Comparison of ENCODE assay signal across 24 cellular contexts in the genomic region with DNA sequence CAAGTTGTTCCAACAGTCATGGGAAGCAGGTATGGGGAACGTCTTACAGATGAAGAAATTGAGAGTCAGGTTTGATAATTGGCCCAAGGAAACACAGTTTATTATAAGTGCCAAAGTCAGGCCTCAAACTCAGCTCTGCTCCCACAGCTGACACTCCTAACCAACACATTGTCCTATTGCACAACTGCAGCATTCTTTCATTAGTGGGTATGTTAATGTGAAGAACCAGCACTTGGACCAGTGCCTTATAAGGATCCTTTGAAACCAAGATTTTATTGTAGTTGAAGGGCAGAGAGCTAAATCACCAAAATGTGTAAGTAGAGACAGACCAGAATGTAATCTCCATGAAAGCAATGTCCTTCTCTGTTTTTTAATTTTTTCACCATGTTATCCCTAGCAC. TPM values are rescaled to one million over a fixed set of nuclear protein-coding genes. Genes with fewer than 3 reads are reported as not detected.
DNase-seq lines count a peak whose midpoint lies in the region; ATAC-seq and TF ChIP-seq lines count a peak whose summit lies in the region.
"Had no signal": no experiment of that assay in that cellular context is flagged by ENCODE, and none has a peak within 500 bp of the region (broad histone marks: within the 10 kb centered on the region; RNA-seq: fewer than 3 reads in every experiment).

No MANE protein-coding gene starts in this region.

- no peaks in the 10 kb centered on the region for H3K36me3 ChIP-seq in tibial nerve
- H3K36me3 ChIP-seq in CD4-positive, alpha-beta memory T cell (ENCODE audit: insufficient read depth, low read length): no peaks in the 10 kb centered on the region
- H3K36me3 ChIP-seq: heart right ventricle, upper lobe of left lung had no signal

- H3K27me3 ChIP-seq in tibial nerve: no peaks in the 10 kb centered on the region
- no peaks in the 10 kb centered on the region for H3K27me3 ChIP-seq in CD4-positive, alpha-beta memory T cell (ENCODE audit: insufficient read depth, low read length)
- H3K27me3 ChIP-seq: heart right ventricle, upper lobe of left lung had no signal

- no peak for ATAC-seq in HG02840 (IDR thresholded peaks at IDR 0.05; ENCODE audit: low FRiP score, unreplicated experiment)
- ATAC-seq: A549, heart right ventricle had no signal

- no peak for TF ChIP-seq EP300 in tibial nerve (IDR thresholded peaks at IDR 0.05)

- CTCF ChIA-PET in CD4-positive, alpha-beta memory T cell (lab: Charles Lee; ENCODE audit: partially characterized antibody): no interaction called here

- TF ChIP-seq CTCF in AG09309 (IDR thresholded peaks at IDR 0.05; ENCODE audit: control insufficient read depth, insufficient read depth, low read depth, low read length, missing control alignments) (no peak), choroid plexus epithelial cell (conservative IDR thresholded peaks at IDR 0.05; ENCODE audit: low read depth, low read length) (no peak), tibial nerve (IDR thresholded peaks at IDR 0.05) (no peak)

- peak; percentile 65 for DNase-seq in AG09309 (ENCODE audit: low read depth)
- peak; percentile 82 for DNase-seq in LHCN-M2 (ENCODE audit: low read depth)
- peak; percentile 36 for DNase-seq in choroid plexus epithelial cell (ENCODE audit: low read depth)
- DNase-seq in iris pigment epithelial cell (ENCODE audit: low read depth): peak; percentile 45
- no peak for DNase-seq in tibial nerve (ENCODE audit: low spot score in 2 of 2)
- no peak for DNase-seq in CD4-positive, alpha-beta memory T cell
- no peak for DNase-seq in substantia nigra (lab: John Stamatoyannopoulos, UW)
- DNase-seq: activated effector memory CD4-positive, alpha-beta T cell treated with anti-CD3 and anti-CD28 coated beads, Interleukin-2, amount 50 U/mL, for 16 hours; C1 segment of cervical spinal cord; cortex of kidney; endodermal cell; heart right ventricle; mesendoderm; naive B cell; NCI-H187; NCI-H526 treated with DMSO at 0.1 percent for 48 hours; nucleus accumbens; small intestine; stimulated activated CD4-positive, alpha-beta T cell treated with anti-CD3 and anti-CD28 coated beads, Interleukin-2, amount 100 ng/mL, for 24 hours; upper lobe of left lung had no signal

- 58 to 60% methylated on average over 1 of the region's 1 CpG for WGBS in tibial nerve, 2 donors

- intact Hi-C loops in CD4-positive, alpha-beta memory T cell (cut with micrococcal nuclease): no loop called here

- POLR2A ChIA-PET in CD4-positive, alpha-beta memory T cell (lab: Charles Lee; ENCODE audit: partially characterized antibody): no interaction called here

- no peak overlapping the region for H3K4me3 Mint-ChIP-seq in CD4-positive, alpha-beta memory T cell
- H3K4me3 Mint-ChIP-seq: endodermal cell, naive B cell had no signal

- peaks cover 0 to 7% (median 2%) of the 10 kb centered on the region in 8 donors for H3K9me3 Mint-ChIP-seq in CD4-positive, alpha-beta memory T cell

- no peaks in the 10 kb centered on the region for H3K4me1 Mint-ChIP-seq in CD4-positive, alpha-beta memory T cell
- H3K4me1 Mint-ChIP-seq: naive B cell had no signal

- H3K4me1 ChIP-seq in tibial nerve: peaks cover 0 to 7% (median 0%) of the 10 kb centered on the region in 4 donors
- no peaks in the 10 kb centered on the region for H3K4me1 ChIP-seq in CD4-positive, alpha-beta memory T cell (ENCODE audit: insufficient read depth, low read length)
- H3K4me1 ChIP-seq: upper lobe of left lung had no signal

- TF ChIP-seq POLR2A in tibial nerve (IDR thresholded peaks at IDR 0.05): no peak

- H3K27me3 Mint-ChIP-seq in CD4-positive, alpha-beta memory T cell: peaks cover 0 to 2% of the 10 kb centered on the region in 2 donors

- no peaks in the 10 kb centered on the region for H3K9me3 ChIP-seq in tibial nerve
- no peaks in the 10 kb centered on the region for H3K9me3 ChIP-seq in CD4-positive, alpha-beta memory T cell (ENCODE audit: control insufficient read depth in 1 of 2, low read length in 2 of 2)
- H3K9me3 ChIP-seq: A549, heart right ventricle, upper lobe of left lung had no signal

- H3K4me3 ChIP-seq in AG09309 (ENCODE audit: control insufficient read depth, low read depth, low read length) (no peak overlapping the region), choroid plexus epithelial cell (ENCODE audit: low read depth, low read length) (no peak overlapping the region), tibial nerve (no peak overlapping the region)
- no peak overlapping the region for H3K4me3 ChIP-seq in CD4-positive, alpha-beta memory T cell (ENCODE audit: low read length in 2 of 2)
- H3K4me3 ChIP-seq: A549, heart right ventricle, upper lobe of left lung had no signal

- no peaks in the 10 kb centered on the region for H3K36me3 Mint-ChIP-seq in CD4-positive, alpha-beta memory T cell
- H3K36me3 Mint-ChIP-seq: naive B cell had no signal

- no peak overlapping the region for H3K27ac ChIP-seq in tibial nerve
- H3K27ac ChIP-seq in CD4-positive, alpha-beta memory T cell (ENCODE audit: low read depth, low read length): no peak overlapping the region
- H3K27ac ChIP-seq in substantia nigra (ENCODE audit: low read depth, low read length, poor library complexity, severe bottlenecking): no peak overlapping the region
- H3K27ac ChIP-seq: A549, heart right ventricle, KMS-11, upper lobe of left lung had no signal

- H3K27ac Mint-ChIP-seq in CD4-positive, alpha-beta memory T cell: no peak overlapping the region
- H3K27ac Mint-ChIP-seq: endodermal cell, naive B cell had no signal

RNA-seq across cellular contexts. Expression of a gene that starts 56.1 kb away (rescaled TPM):
- total RNA-seq in LHCN-M2 (2014; rRNA removed): 7.4 and 10.0 TPM in 2 replicates
- polyA plus RNA-seq in LHCN-M2 (2012): 6.1 TPM
- 1 to 10 TPM; 1.2 to 2.1 (median 1.5) TPM for total RNA-seq in tibial nerve
- not detected for total RNA-seq in CD4-positive, alpha-beta memory T cell
- polyA plus RNA-seq in CD4-positive, alpha-beta memory T cell: not detected
- total RNA-seq: pulmonary artery endothelial cell had no signal
- polyA plus RNA-seq: A549 had no signal

Comparison
In these comparisons a context has a peak if more than half of its experiments do, and no peak if none do; other contexts are left out.
1. DNase-seq: peak in AG09309 (single experiment), LHCN-M2 (single experiment), choroid plexus epithelial cell (single experiment) and iris pigment epithelial cell (single experiment); none in tibial nerve (0 of 2), CD4-positive, alpha-beta memory T cell (0 of 5) and substantia nigra (0 of 49).